Comparison of ENCODE assay signal across 22 cellular contexts in genomic region chr16:88368036-88368435, GRCh38.
"Had no signal": no experiment of that assay in that cellular context is flagged by ENCODE, and none has a peak within 500 bp of the region (broad histone marks: within the 10 kb centered on the region; RNA-seq: fewer than 3 reads in every experiment).

No MANE protein-coding gene starts in this region.

- H3K27me3 ChIP-seq: ascending aorta, hepatocyte, neural progenitor cell, ovary, vagina had no signal

- H3K4me3 ChIP-seq: ascending aorta, gastroesophageal sphincter, hepatocyte, neural progenitor cell, ovary, vagina had no signal

- H3K36me3 ChIP-seq: ascending aorta, gastroesophageal sphincter, neural progenitor cell, ovary, vagina had no signal

- H3K4me1 ChIP-seq: ascending aorta, gastroesophageal sphincter, neural progenitor cell, vagina had no signal

- DNase-seq: activated CD4-positive, alpha-beta T cell treated with anti-CD3 and anti-CD28 coated beads, Interleukin-2, amount 50 U/mL, for 1 hour; activated CD4-positive, CD25-positive, alpha-beta regulatory T cell treated with anti-CD3 and anti-CD28 coated beads, Interleukin-2, amount 50 U/mL, for 72 hours; activated CD8-positive, alpha-beta memory T cell treated with anti-CD3 and anti-CD28 coated beads, Interleukin-2, amount 50 U/mL, for 48 hours; activated effector memory CD4-positive, alpha-beta T cell treated with Interleukin-2 at 50 U/mL for 16 hours; activated naive CD4-positive, alpha-beta T cell treated with anti-CD3 and anti-CD28 coated beads, Interleukin-2, amount 10 ng/mL, durations not matched to agents 7 days and 5 days; activated naive CD8-positive, alpha-beta T cell treated with anti-CD3 and anti-CD28 coated beads, Interleukin-2, amount 50 U/mL, for 24 hours; activated T-cell treated with anti-CD3 and anti-CD28 coated beads, Interleukin-2, amount 50 U/mL, for 48 hours; cortex of kidney; effector CD4-positive, alpha-beta T cell; naive B cell; stimulated activated CD4-positive, alpha-beta T cell treated with anti-CD3 and anti-CD28 coated beads, Interleukin-2, amount 100 ng/mL, for 24 hours; stimulated activated naive CD4-positive, alpha-beta T cell treated with Interleukin-2 at 50 U/mL for 16 hours; trophoblast cell had no signal

- H3K27ac ChIP-seq: ascending aorta, gastroesophageal sphincter, hepatocyte, neural progenitor cell, ovary, vagina, VCaP had no signal

- ATAC-seq: activated naive CD8-positive, alpha-beta T cell treated with anti-CD3 and anti-CD28 coated beads, Interleukin-2, amount 50 U/mL, for 24 hours; esophagus mucosa; gastroesophageal sphincter; left lobe of liver had no signal

- H3K9me3 ChIP-seq: ascending aorta, ovary, vagina had no signal
